27 cellular contexts compared by ENCODE assay signal in genomic region chr7:132371948-132372347, GRCh38.
"Had no signal": no experiment of that assay in that cellular context is flagged by ENCODE, and none has a peak within 500 bp of the region (broad histone marks: within the 10 kb centered on the region; RNA-seq: fewer than 3 reads in every experiment).

No MANE protein-coding gene starts in this region.

- H3K4me1 ChIP-seq: gastrocnemius medialis had no signal

- H3K36me3 Mint-ChIP-seq: naive B cell had no signal

- H3K27ac ChIP-seq: colonic mucosa, epithelial cell of prostate, esophagus squamous epithelium, gastrocnemius medialis, heart right ventricle, left lung, lower lobe of right lung had no signal

- ATAC-seq: effector memory CD8-positive, alpha-beta T cell; esophagus mucosa; gastrocnemius medialis; heart right ventricle; left cardiac atrium; left lung; left ventricle myocardium superior; lower lobe of right lung had no signal

- H3K4me3 ChIP-seq: colonic mucosa, esophagus squamous epithelium, gastrocnemius medialis, heart right ventricle, left lung, lower lobe of right lung had no signal

- H3K9me3 ChIP-seq: colonic mucosa, esophagus squamous epithelium, gastrocnemius medialis, heart right ventricle, left lung, lower lobe of right lung had no signal

- H3K36me3 ChIP-seq: colonic mucosa, esophagus squamous epithelium, gastrocnemius medialis, heart right ventricle, left lung, lower lobe of right lung had no signal

- FAIRE-seq: endometrium, islet of Langerhans, keratinocyte had no signal

- H3K9me3 Mint-ChIP-seq: dendritic cell treated with granulocyte-macrophage colony-stimulating factor and Interleukin-4, amounts not matched to agents 40 ng/mL and 50 ng/mL, for 4 days; effector memory CD8-positive, alpha-beta T cell; endodermal cell had no signal

- H3K27ac Mint-ChIP-seq: dendritic cell treated with granulocyte-macrophage colony-stimulating factor and Interleukin-4, amounts not matched to agents 40 ng/mL and 50 ng/mL, for 4 days; effector memory CD8-positive, alpha-beta T cell; endodermal cell; naive B cell had no signal

- DNase-seq: colonic mucosa; cortex of kidney; effector CD8-positive, alpha-beta T cell; effector memory CD8-positive, alpha-beta T cell; endodermal cell; erythroblast; esophagus squamous epithelium; foreskin fibroblast; foreskin melanocyte; gastrocnemius medialis; glutamatergic neuron; head of caudate nucleus; heart right ventricle; hippocampal formation; left cardiac atrium; left lung; left ventricle myocardium superior; lower lobe of right lung; mesenchymal stem cell; midbrain; naive B cell had no signal

- H3K4me3 Mint-ChIP-seq: dendritic cell treated with granulocyte-macrophage colony-stimulating factor and Interleukin-4, amounts not matched to agents 40 ng/mL and 50 ng/mL, for 4 days; effector memory CD8-positive, alpha-beta T cell; endodermal cell; naive B cell had no signal

- H3K27me3 ChIP-seq: colonic mucosa, gastrocnemius medialis, heart right ventricle, left lung had no signal
